1 cellular context compared by ENCODE assay signal in the genomic region with DNA sequence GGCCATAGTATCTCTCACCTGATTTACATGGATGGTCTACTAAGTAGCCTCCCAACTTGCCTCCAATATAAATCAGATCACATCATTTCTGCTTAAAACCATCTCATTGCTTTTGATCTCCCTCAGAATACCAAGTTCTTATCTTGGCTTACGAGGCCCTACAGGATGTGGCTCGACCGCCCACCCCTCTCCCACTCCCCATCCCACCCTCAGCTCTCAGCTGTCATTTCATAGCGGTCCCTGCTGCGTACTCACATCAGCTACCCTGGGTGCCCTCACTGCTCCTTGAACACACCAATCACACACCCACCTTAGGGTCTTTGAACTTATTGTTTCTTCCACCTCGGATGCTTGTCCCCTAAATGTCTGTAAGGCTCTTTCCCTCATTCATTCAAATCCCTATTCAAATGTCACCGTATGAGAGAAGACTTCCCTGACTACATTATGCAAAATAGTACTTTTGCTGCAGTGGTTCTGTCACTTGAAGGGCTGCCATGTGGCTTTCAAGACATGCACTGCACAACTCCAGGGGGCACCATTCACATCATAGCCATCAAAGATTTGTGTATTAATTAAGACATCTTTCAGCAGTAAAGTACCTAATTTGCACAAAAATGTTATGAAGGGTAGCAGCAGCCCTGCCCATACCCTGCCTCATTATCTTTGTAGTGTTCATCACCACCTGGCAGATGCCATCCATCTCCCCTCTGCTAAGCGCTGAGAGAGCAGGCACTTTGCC.
TF ChIP-seq lines count a peak whose summit lies in the region.

No MANE protein-coding gene starts in this region.

TF ChIP-seq in GM23338, 12 proteins besides CTCF, POLR2A, EP300 and RAD21 (continued from another document):
- TF ChIP-seq, protein P1, sequence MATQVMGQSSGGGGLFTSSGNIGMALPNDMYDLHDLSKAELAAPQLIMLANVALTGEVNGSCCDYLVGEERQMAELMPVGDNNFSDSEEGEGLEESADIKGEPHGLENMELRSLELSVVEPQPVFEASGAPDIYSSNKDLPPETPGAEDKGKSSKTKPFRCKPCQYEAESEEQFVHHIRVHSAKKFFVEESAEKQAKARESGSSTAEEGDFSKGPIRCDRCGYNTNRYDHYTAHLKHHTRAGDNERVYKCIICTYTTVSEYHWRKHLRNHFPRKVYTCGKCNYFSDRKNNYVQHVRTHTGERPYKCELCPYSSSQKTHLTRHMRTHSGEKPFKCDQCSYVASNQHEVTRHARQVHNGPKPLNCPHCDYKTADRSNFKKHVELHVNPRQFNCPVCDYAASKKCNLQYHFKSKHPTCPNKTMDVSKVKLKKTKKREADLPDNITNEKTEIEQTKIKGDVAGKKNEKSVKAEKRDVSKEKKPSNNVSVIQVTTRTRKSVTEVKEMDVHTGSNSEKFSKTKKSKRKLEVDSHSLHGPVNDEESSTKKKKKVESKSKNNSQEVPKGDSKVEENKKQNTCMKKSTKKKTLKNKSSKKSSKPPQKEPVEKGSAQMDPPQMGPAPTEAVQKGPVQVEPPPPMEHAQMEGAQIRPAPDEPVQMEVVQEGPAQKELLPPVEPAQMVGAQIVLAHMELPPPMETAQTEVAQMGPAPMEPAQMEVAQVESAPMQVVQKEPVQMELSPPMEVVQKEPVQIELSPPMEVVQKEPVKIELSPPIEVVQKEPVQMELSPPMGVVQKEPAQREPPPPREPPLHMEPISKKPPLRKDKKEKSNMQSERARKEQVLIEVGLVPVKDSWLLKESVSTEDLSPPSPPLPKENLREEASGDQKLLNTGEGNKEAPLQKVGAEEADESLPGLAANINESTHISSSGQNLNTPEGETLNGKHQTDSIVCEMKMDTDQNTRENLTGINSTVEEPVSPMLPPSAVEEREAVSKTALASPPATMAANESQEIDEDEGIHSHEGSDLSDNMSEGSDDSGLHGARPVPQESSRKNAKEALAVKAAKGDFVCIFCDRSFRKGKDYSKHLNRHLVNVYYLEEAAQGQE (IDR thresholded peaks at IDR 0.05; ENCODE audit: unreplicated experiment), result no peak
- no peak for TF ChIP-seq EZH2 (IDR thresholded peaks at IDR 0.05; ENCODE audit: low read depth, unreplicated experiment)
- TF ChIP-seq ZNF114 (CRISPR knock-in tag; IDR thresholded peaks at IDR 0.05), result no peak
- TF ChIP-seq, protein P2, sequence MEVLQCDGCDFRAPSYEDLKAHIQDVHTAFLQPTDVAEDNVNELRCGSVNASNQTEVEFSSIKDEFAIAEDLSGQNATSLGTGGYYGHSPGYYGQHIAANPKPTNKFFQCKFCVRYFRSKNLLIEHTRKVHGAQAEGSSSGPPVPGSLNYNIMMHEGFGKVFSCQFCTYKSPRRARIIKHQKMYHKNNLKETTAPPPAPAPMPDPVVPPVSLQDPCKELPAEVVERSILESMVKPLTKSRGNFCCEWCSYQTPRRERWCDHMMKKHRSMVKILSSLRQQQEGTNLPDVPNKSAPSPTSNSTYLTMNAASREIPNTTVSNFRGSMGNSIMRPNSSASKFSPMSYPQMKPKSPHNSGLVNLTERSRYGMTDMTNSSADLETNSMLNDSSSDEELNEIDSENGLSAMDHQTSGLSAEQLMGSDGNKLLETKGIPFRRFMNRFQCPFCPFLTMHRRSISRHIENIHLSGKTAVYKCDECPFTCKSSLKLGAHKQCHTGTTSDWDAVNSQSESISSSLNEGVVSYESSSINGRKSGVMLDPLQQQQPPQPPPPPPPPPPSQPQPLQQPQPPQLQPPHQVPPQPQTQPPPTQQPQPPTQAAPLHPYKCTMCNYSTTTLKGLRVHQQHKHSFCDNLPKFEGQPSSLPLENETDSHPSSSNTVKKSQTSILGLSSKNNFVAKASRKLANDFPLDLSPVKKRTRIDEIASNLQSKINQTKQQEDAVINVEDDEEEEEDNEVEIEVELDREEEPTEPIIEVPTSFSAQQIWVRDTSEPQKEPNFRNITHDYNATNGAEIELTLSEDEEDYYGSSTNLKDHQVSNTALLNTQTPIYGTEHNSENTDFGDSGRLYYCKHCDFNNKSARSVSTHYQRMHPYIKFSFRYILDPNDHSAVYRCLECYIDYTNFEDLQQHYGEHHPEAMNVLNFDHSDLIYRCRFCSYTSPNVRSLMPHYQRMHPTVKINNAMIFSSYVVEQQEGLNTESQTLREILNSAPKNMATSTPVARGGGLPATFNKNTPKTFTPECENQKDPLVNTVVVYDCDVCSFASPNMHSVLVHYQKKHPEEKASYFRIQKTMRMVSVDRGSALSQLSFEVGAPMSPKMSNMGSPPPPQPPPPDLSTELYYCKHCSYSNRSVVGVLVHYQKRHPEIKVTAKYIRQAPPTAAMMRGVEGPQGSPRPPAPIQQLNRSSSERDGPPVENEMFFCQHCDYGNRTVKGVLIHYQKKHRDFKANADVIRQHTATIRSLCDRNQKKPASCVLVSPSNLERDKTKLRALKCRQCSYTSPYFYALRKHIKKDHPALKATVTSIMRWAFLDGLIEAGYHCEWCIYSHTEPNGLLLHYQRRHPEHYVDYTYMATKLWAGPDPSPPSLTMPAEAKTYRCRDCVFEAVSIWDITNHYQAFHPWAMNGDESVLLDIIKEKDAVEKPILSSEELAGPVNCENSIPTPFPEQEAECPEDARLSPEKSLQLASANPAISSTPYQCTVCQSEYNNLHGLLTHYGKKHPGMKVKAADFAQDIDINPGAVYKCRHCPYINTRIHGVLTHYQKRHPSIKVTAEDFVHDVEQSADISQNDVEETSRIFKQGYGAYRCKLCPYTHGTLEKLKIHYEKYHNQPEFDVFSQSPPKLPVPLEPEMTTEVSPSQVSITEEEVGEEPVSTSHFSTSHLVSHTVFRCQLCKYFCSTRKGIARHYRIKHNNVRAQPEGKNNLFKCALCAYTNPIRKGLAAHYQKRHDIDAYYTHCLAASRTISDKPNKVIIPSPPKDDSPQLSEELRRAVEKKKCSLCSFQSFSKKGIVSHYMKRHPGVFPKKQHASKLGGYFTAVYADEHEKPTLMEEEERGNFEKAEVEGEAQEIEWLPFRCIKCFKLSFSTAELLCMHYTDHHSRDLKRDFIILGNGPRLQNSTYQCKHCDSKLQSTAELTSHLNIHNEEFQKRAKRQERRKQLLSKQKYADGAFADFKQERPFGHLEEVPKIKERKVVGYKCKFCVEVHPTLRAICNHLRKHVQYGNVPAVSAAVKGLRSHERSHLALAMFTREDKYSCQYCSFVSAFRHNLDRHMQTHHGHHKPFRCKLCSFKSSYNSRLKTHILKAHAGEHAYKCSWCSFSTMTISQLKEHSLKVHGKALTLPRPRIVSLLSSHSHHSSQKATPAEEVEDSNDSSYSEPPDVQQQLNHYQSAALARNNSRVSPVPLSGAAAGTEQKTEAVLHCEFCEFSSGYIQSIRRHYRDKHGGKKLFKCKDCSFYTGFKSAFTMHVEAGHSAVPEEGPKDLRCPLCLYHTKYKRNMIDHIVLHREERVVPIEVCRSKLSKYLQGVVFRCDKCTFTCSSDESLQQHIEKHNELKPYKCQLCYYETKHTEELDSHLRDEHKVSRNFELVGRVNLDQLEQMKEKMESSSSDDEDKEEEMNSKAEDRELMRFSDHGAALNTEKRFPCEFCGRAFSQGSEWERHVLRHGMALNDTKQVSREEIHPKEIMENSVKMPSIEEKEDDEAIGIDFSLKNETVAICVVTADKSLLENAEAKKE (CRISPR knock-in tag; IDR thresholded peaks at IDR 0.05), result no peak
